1 cellular context compared by ENCODE assay signal in the genomic region with DNA sequence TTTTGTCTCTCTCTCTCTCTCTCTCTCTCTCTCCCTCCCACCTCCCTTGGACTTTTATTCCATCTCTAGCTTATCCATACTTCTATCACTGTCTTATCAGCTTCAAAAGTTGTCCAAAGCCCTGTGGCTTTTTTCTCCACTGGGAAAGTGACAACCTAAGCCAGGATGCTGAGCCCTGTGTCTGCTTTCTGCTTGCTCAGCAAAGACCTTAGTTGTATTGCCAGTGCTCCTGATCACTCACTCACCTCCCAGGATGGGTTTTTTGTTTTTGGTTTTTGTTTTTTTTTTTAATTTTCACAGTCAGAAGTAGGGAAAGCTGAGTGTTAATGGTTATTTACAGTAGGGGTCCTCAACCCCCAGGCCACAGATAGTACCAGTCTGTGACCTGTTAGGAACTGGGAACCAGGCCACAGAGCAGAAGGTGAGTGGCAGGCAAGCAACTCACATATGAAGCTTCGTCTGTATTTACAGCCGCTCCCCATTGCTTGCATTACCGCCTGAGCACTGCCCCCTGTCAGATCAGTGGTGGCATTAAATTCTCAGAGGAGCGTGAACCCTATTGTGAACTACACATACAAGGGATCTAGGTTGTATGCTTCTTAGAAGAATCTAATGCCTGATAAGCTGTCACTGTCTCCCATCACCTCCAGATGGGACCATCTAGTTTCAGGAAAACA.
TF ChIP-seq lines count a peak whose summit lies in the region.

No MANE protein-coding gene starts in this region.

TF ChIP-seq in GM23338, 12 proteins besides CTCF, POLR2A, EP300 and RAD21 (continued from another document):
- no peak for TF ChIP-seq ZNF462 (CRISPR knock-in tag; IDR thresholded peaks at IDR 0.05)
- TF ChIP-seq EZH2 (IDR thresholded peaks at IDR 0.05; ENCODE audit: low read depth, unreplicated experiment), result no peak
- no peak for TF ChIP-seq REST (IDR thresholded peaks at IDR 0.05; ENCODE audit: unreplicated experiment)
- no peak for TF ChIP-seq ETS1 (IDR thresholded peaks at IDR 0.05)
